In the genomic region with DNA sequence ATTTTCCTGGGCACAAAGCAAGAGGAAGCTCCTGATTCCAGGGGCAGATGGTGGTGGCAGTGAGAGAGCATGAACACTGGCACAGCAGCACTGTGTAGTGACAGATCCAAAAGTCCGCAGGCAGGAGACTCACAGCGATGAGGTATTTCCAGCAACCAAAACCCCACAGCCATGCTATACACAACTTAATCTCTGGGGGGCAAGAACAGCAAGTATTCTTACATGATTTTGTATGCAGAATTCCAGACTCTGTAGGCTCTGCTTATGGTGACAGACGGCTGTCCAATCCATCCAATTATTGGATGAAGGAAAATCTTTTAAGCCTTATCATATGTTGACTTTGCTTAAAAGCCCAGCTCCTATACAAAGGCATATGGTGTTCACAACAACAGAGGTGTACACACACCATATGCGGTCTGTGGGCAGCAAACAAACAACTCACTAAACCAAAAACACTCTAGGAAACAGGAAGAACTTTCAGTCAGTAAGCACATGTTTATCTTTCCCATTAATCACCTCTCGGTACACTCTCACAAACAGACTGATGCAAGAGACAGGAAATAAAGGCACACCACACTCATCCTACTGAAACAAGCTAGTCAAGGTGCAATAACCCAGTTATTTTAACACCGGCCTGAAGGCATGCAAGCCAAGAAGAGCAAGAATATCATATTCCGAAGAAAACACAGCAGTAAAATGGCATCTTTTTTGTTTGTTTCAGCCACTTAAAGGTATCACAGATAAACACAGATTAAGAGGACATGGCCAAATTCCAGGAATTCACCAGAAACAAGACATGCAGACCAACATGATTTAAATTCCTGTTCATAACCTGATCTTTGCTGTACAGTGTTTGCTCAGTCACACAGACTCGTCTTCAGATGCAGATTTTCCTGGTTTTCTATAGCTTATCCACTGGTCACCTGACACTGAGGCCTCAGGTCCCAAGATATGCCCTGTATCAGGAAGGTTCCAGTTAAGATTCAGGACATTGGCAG, we compare ENCODE assay signal across 8 cellular contexts. TPM values are rescaled to one million over a fixed set of nuclear protein-coding genes. Genes with fewer than 3 reads are reported as not detected.
A peak's percentile ranks its signal among the peaks of the same experiment; 100 is the strongest.
DNase-seq lines count a peak whose midpoint lies in the region; ATAC-seq and TF ChIP-seq lines count a peak whose summit lies in the region.

No MANE protein-coding gene starts in this region.

- no peaks in the 10 kb centered on the region for H3K27me3 Mint-ChIP-seq in progenitor cell of endocrine pancreas

- no peaks in the 10 kb centered on the region for H3K9me2 ChIP-seq in SK-N-SH

- 43% methylated on average over 8 of the region's 8 CpGs for WGBS in SK-N-SH (ENCODE audit: low lambda C conversion rate)

- peaks cover 21 to 45% (median 39%) of the 10 kb centered on the region in 10 experiments for H3K4me1 ChIP-seq in BLaER1 treated with 17β-estradiol and CSF1 and Interleukin-3, amounts not matched to agents 10 nM and 100 nM
- H3K4me1 ChIP-seq in SK-N-SH (ENCODE audit: control insufficient read depth in 1 of 2, insufficient read depth in 2 of 2, low read depth in 1 of 2, low read length in 1 of 2): peaks cover 12 to 26% of the 10 kb centered on the region in 2 experiments
- peaks cover 63% of the 10 kb centered on the region for H3K4me1 ChIP-seq in effector memory CD4-positive, alpha-beta T cell (ENCODE audit: control insufficient read depth, insufficient read depth, low read length, poor library complexity, severe bottlenecking)

- no peak for TF ChIP-seq EP300 in SK-N-SH (IDR thresholded peaks at IDR 0.05; ENCODE audit: borderline replicate concordance in 1 of 2, low read depth in 1 of 2, low read length in 1 of 2)

- 0 out of 22 replicates have a peak, but pooled peaks cover 0 to 3% (median 0%) of the 10 kb centered on the region in 11 experiments for H3K9me3 ChIP-seq in BLaER1 treated with 17β-estradiol and CSF1 and Interleukin-3, amounts not matched to agents 10 nM and 100 nM (replicated peaks in 1 of 11)
- no peaks in the 10 kb centered on the region for H3K9me3 ChIP-seq in SK-N-SH
- H3K9me3 ChIP-seq in effector memory CD4-positive, alpha-beta T cell (ENCODE audit: control insufficient read depth, low read length): no peaks in the 10 kb centered on the region

- H3K4me2 ChIP-seq in BLaER1 treated with 17β-estradiol and CSF1 and Interleukin-3, amounts not matched to agents 10 nM and 100 nM: peak overlapping the region; percentile 52 to 84 (median 75)
- H3K4me2 ChIP-seq in SK-N-SH: peak overlapping the region; percentile 1; the same call in 1 of the 2 replicates

- POLR2A ChIA-PET in SK-N-SH (lab: Yijun Ruan, JAX): interaction anchor here (1.8 to 1.9 kb wide), 2 partner anchors 47 to 64 kb away, joined by 7 to 12 read pairs; no protein-coding TSS in a partner anchor

- H3K27ac Mint-ChIP-seq in progenitor cell of endocrine pancreas: peak overlapping the region; percentile 94

- H3K4me1 Mint-ChIP-seq in progenitor cell of endocrine pancreas (ENCODE audit: low read depth): peaks cover 14% of the 10 kb centered on the region

- H3K9me3 Mint-ChIP-seq in progenitor cell of endocrine pancreas (ENCODE audit: low read depth): peaks cover 3% of the 10 kb centered on the region

- H3K36me3 Mint-ChIP-seq in progenitor cell of endocrine pancreas (ENCODE audit: insufficient read depth): peaks cover 7% of the 10 kb centered on the region

- H2AFZ ChIP-seq in SK-N-SH (ENCODE audit: low read depth): peak overlapping the region; percentile 10; the same call in 1 of the 2 replicates

- TF ChIP-seq POLR2A in NB4 (IDR thresholded peaks at IDR 0.05; ENCODE audit: extremely low read depth, insufficient read length): no peak

- DNase-seq in NB4 (ENCODE audit: low read depth) (peak; percentile 66), SK-N-SH (peak; percentile 76), progenitor cell of endocrine pancreas (ENCODE audit: low spot score, unreplicated experiment) (no peak), hepatic stellate cell (ENCODE audit: low spot score) (no peak)
- DNase-seq in effector memory CD4-positive, alpha-beta T cell: peak; percentile 32 to 45 (median 41)

- peaks cover 0 to 5% (median 0%) of the 10 kb centered on the region in 11 experiments; a peak in 1 of 22 replicates for H4K20me1 ChIP-seq in BLaER1 treated with 17β-estradiol and CSF1 and Interleukin-3, amounts not matched to agents 10 nM and 100 nM
- no peaks in the 10 kb centered on the region for H4K20me1 ChIP-seq in SK-N-SH (ENCODE audit: insufficient read depth)

- H3K79me2 ChIP-seq in SK-N-SH (ENCODE audit: insufficient read depth): no peaks in the 10 kb centered on the region

- ATAC-seq in GM18909 (IDR thresholded peaks at IDR 0.05; ENCODE audit: poor library complexity, unreplicated experiment) (peak; percentile 71), HG03097 (IDR thresholded peaks at IDR 0.05; ENCODE audit: low FRiP score, unreplicated experiment) (no peak)

- CTCF ChIA-PET in SK-N-SH (lab: Yijun Ruan, JAX): interaction anchor here (0.6 to 7.1 kb wide), 24 partner anchors 8 to 337 kb away, joined by 3 to 74 read pairs (median 4); partner anchors contain the start of gene ERN1

- no peaks in the 10 kb centered on the region for H3K27me3 ChIP-seq in BLaER1 treated with 17β-estradiol and CSF1 and Interleukin-3, amounts not matched to agents 10 nM and 100 nM
- no peaks in the 10 kb centered on the region for H3K27me3 ChIP-seq in SK-N-SH (ENCODE audit: insufficient read depth)
- no peaks in the 10 kb centered on the region for H3K27me3 ChIP-seq in effector memory CD4-positive, alpha-beta T cell (replicated peaks; ENCODE audit: control insufficient read depth, insufficient read depth, low read length, poor library complexity, severe bottlenecking)

- no peaks in the 10 kb centered on the region for H3F3A ChIP-seq in SK-N-SH (replicated peaks; ENCODE audit: insufficient read depth)

- TF ChIP-seq CTCF in NB4 (IDR thresholded peaks at IDR 0.05; ENCODE audit: low read depth, low read length): no peak
- TF ChIP-seq CTCF in SK-N-SH (IDR thresholded peaks at IDR 0.05): peak; percentile 15; the same call in 1 of the 2 replicates
- no peak for TF ChIP-seq CTCF in progenitor cell of endocrine pancreas (IDR thresholded peaks at IDR 0.05; ENCODE audit: unreplicated experiment)

- TF ChIP-seq RAD21 in SK-N-SH (IDR thresholded peaks at IDR 0.05; ENCODE audit: low read length): peak; percentile 46

- H3K4me3 Mint-ChIP-seq in progenitor cell of endocrine pancreas (ENCODE audit: low read depth): peak overlapping the region; percentile 33

- H3K27ac ChIP-seq in BLaER1 treated with 17β-estradiol and CSF1 and Interleukin-3, amounts not matched to agents 10 nM and 100 nM: peak overlapping the region in 10 of 11 experiments; percentile 9 to 64 (median 54); a peak in 20 of 22 replicates
- H3K27ac ChIP-seq in SK-N-SH (ENCODE audit: low read depth in 2 of 2, low read length in 1 of 2): peak overlapping the region; percentile 14 to 87; a peak in 3 of 4 replicates
- H3K27ac ChIP-seq in effector memory CD4-positive, alpha-beta T cell (ENCODE audit: insufficient read depth, low read length, poor library complexity, severe bottlenecking): peak overlapping the region; percentile 61

- H3K9ac ChIP-seq in BLaER1 treated with 17β-estradiol and CSF1 and Interleukin-3, amounts not matched to agents 10 nM and 100 nM: peak overlapping the region in 8 of 11 experiments; percentile 4 to 51 (median 32); a peak in 8 of 22 replicates
- H3K9ac ChIP-seq in SK-N-SH: no peak overlapping the region

- H3K36me3 ChIP-seq in BLaER1 treated with 17β-estradiol and CSF1 and Interleukin-3, amounts not matched to agents 10 nM and 100 nM: peaks cover 0 to 29% (median 12%) of the 10 kb centered on the region in 11 experiments; a peak in 15 of 22 replicates
- H3K36me3 ChIP-seq in SK-N-SH (replicated peaks in 1 of 2; ENCODE audit: control insufficient read depth in 1 of 2, insufficient read depth in 2 of 2, low read length in 1 of 2): peaks cover 0 to 5% of the 10 kb centered on the region in 2 experiments
- H3K36me3 ChIP-seq in effector memory CD4-positive, alpha-beta T cell (ENCODE audit: control insufficient read depth, insufficient read depth, low read length): peaks cover 28% of the 10 kb centered on the region

- H3K4me3 ChIP-seq in BLaER1 treated with 17β-estradiol and CSF1 and Interleukin-3, amounts not matched to agents 10 nM and 100 nM: no peak overlapping the region
- H3K4me3 ChIP-seq in NB4 (ENCODE audit: low read depth, low read length): no peak overlapping the region
- no peak overlapping the region for H3K4me3 ChIP-seq in SK-N-SH (ENCODE audit: low read depth in 2 of 2, low read length in 1 of 2)
- peak overlapping the region; percentile 1 for H3K4me3 ChIP-seq in effector memory CD4-positive, alpha-beta T cell (ENCODE audit: insufficient read depth, low read depth, low read length, poor library complexity, severe bottlenecking)

TF ChIP-seq in SK-N-SH, 30 proteins besides CTCF, POLR2A, EP300 and RAD21 (continues in another document):
- no peak for TF ChIP-seq RXRA (IDR thresholded peaks at IDR 0.05; ENCODE audit: borderline replicate concordance, low read depth)
- TF ChIP-seq, protein P1, sequence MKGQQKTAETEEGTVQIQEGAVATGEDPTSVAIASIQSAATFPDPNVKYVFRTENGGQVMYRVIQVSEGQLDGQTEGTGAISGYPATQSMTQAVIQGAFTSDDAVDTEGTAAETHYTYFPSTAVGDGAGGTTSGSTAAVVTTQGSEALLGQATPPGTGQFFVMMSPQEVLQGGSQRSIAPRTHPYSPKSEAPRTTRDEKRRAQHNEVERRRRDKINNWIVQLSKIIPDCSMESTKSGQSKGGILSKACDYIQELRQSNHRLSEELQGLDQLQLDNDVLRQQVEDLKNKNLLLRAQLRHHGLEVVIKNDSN (IDR thresholded peaks at IDR 0.05; ENCODE audit: borderline replicate concordance, low read depth): no peak; the same call in 1 of the 2 replicates
- TF ChIP-seq CHD2 (IDR thresholded peaks at IDR 0.05; ENCODE audit: low read length, partially characterized antibody): no peak
- no peak for TF ChIP-seq POLR2AphosphoS5 (IDR thresholded peaks at IDR 0.05; ENCODE audit: low read depth, low read length)
- TF ChIP-seq IRF3 (IDR thresholded peaks at IDR 0.05; ENCODE audit: low read depth, low read length): no peak
- peak; percentile 81; the same call in 1 of the 2 replicates for TF ChIP-seq FOXJ3 (CRISPR knock-in tag; IDR thresholded peaks at IDR 0.05)
- TF ChIP-seq NFIC (IDR thresholded peaks at IDR 0.05; ENCODE audit: borderline replicate concordance): no peak

RNA-seq across cellular contexts. Expression of gene ERN1, which starts 47.8 kb away (rescaled TPM):
- 6.9 and 7.3 TPM in 2 replicates for polyA plus RNA-seq in SK-N-SH (2012; rRNA removed)
- 5.2 and 6.2 TPM in 2 replicates for polyA plus RNA-seq in SK-N-SH (2012; cell fraction: cytosol; rRNA removed)
- polyA plus RNA-seq in SK-N-SH (2012; cell fraction: nucleus; rRNA removed): 11.4 and 12.2 TPM in 2 replicates
- total RNA-seq in progenitor cell of endocrine pancreas: 39.4 and 43.1 TPM in 2 replicates

Comparison
In these comparisons a context has a peak if more than half of its experiments do, and no peak if none do; other contexts are left out.
1. DNase-seq: peak in NB4 (single experiment), SK-N-SH (single experiment) and effector memory CD4-positive, alpha-beta T cell (3 of 3); none in progenitor cell of endocrine pancreas (single experiment) and hepatic stellate cell (single experiment).
2. Peak in every context shown above with its lines, with median percentiles within 50 percentile points of each other: H3K27ac ChIP-seq.